In the genomic region with DNA sequence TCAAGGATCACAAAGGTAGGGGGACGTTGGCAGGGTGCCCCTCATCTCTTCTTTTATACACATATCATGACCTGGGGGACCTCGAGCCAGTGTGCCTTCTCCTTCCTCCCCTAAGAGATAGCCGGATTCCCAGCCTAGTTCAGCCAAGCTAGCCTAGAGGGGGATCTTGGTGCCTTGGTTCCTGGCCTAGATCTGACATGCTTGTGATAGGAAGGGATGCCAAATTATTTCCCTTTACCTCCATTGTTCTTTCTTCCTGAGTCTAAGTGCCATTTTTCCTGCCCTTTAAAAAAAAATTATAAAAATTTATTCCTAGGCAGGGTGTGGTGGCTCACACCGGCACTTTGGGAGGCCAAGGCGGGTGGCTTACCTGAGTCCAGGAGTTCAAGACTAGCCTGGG, we compare ENCODE assay signal across 21 cellular contexts. TPM values are rescaled to one million over a fixed set of nuclear protein-coding genes. Genes with fewer than 3 reads are reported as not detected.
"Had no signal": no experiment of that assay in that cellular context is flagged by ENCODE, and none has a peak within 500 bp of the region (broad histone marks: within the 10 kb centered on the region; RNA-seq: fewer than 3 reads in every experiment).

No MANE protein-coding gene starts in this region.

- H3K36me3 ChIP-seq: ovary had no signal

- H3K9me3 ChIP-seq: ascending aorta, breast epithelium, esophagus muscularis mucosa, gastroesophageal sphincter, heart left ventricle, left lung, ovary, psoas muscle, tibial artery had no signal

- H3K27me3 ChIP-seq: ascending aorta, breast epithelium, esophagus muscularis mucosa, gastroesophageal sphincter, heart left ventricle, left lung, ovary, tibial artery had no signal

- ATAC-seq: gastroesophageal sphincter, heart left ventricle, left lung, psoas muscle, right cardiac atrium had no signal

- DNase-seq: activated CD4-positive, alpha-beta T cell treated with anti-CD3 and anti-CD28 coated beads, Interleukin-2, amount 50 U/mL, for 4 hours; activated gamma-delta T cell; activated T-cell treated with anti-CD3 and anti-CD28 coated beads, Interleukin-2, amount 50 U/mL, for 1 hour; effector CD4-positive, alpha-beta T cell; heart left ventricle; left lung; mammary epithelial cell; ovary; psoas muscle; right cardiac atrium; stimulated activated CD4-positive, alpha-beta T cell treated with anti-CD3 and anti-CD28 coated beads, Interleukin-2, amount 100 ng/mL, for 24 hours; stimulated activated naive CD4-positive, alpha-beta T cell treated with Interleukin-2 at 50 U/mL for 16 hours; SW 1271; tibial artery had no signal

- H3K9me3 Mint-ChIP-seq: neural crest cell had no signal

- H3K4me3 Mint-ChIP-seq: neural crest cell had no signal

- H3K4me1 Mint-ChIP-seq: neural crest cell had no signal

- H3K4me3 ChIP-seq: ascending aorta, breast epithelium, coronary artery, esophagus muscularis mucosa, gastroesophageal sphincter, heart left ventricle, left lung, ovary, psoas muscle, tibial artery had no signal

- H3K27ac ChIP-seq: ascending aorta, breast epithelium, coronary artery, esophagus muscularis mucosa, gastroesophageal sphincter, ovary, psoas muscle, tibial artery had no signal

- H3K4me1 ChIP-seq: ascending aorta, breast epithelium, psoas muscle had no signal

RNA-seq across cellular contexts. Expression of a gene that starts 34.5 kb away (rescaled TPM):
- total RNA-seq: ascending aorta, subcutaneous adipose tissue had no signal
